ENCODE assay signal across 1 cellular context in the genomic region with DNA sequence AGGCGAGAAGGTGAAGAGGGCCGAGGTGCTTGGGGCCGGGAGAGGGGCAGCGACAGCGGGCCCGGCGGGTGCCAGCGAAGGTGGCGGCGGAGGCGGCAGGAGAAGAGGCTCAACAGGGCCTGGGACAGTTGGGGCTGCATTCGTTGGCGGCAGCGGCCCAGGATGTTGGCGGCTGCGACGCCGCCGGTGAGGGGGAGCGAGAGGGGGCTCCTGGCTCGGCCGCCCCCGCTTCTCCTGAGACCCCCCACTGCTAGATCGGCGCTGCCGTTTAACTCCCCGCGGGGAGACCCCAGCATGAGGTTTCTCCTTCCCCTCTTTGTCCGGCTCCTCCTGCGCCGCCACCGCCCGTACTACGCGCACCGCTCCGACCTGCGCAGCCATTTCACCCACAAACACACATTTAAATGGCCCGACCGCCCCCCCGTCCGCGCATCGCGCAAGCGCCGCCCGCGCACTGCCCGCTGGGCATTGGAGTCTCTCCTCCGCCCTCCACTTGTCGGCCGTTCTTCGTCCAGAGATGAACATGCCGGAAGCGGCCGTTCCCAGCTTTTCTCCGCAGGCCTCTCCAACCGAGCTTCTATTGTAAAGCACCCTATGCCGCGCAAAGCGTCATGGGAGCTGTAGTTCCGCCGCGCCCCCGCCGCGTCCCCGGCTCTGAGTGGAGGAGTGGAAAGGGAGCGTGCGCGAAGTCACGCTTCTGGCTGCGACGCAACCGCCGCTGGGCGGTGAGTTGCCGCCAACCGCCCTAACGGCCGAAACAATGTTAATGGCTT.
A peak's percentile ranks its signal among the peaks of the same experiment; 100 is the strongest.
TF ChIP-seq lines count a peak whose summit lies in the region.

RSBN1 (minus strand) TSS at position 589 of the 773 bp plus-strand sequence; CDS start at position 525, 64 bp downstream.

TF ChIP-seq in K562, 482 proteins besides CTCF, POLR2A, EP300 and RAD21 (continued from another document and continues in another):
- TF ChIP-seq BCLAF1 (IDR thresholded peaks at IDR 0.05; ENCODE audit: borderline replicate concordance in 1 of 2, control insufficient read depth in 1 of 2, low read depth in 2 of 2, low read length in 1 of 2) (peak in 1 of 2 experiments; percentile 96; a peak in 2 of 4 replicates), CHAMP1 (IDR thresholded peaks at IDR 0.05) (peak; percentile 98), CHD4 (IDR thresholded peaks at IDR 0.05; ENCODE audit: insufficient read depth, insufficient replicate concordance, low read depth, low read length, poor library complexity, severe bottlenecking) (no peak), ZNF830 (CRISPR knock-in tag; IDR thresholded peaks at IDR 0.05) (peak; percentile 89; the same call in 1 of the 2 replicates), SP1 (CRISPR knock-in tag; IDR thresholded peaks at IDR 0.05) (peak; percentile 7; the same call in 1 of the 2 replicates), ZNF217 (CRISPR knock-in tag; IDR thresholded peaks at IDR 0.05) (no peak), FOXP1 (CRISPR knock-in tag; IDR thresholded peaks at IDR 0.05) (peak; percentile 79), BRD4 (IDR thresholded peaks at IDR 0.05) (no peak), FOXJ2 (tag; IDR thresholded peaks at IDR 0.05) (peak; percentile 72; the same call in 1 of the 2 replicates), TARDBP (IDR thresholded peaks at IDR 0.05) (peak; percentile 29; the same call in 1 of the 2 replicates), HLTF (IDR thresholded peaks at IDR 0.05) (no peak), HEY1 (CRISPR knock-in tag; IDR thresholded peaks at IDR 0.05; ENCODE audit: borderline replicate concordance) (peak; percentile 55; the same call in 1 of the 2 replicates), ELF1 (tag; IDR thresholded peaks at IDR 0.05) (peak; percentile 98), ZNF140 (CRISPR knock-in tag; IDR thresholded peaks at IDR 0.05) (no peak), CREBBP (IDR thresholded peaks at IDR 0.05; ENCODE audit: low read depth, low read length) (no peak), SMARCB1 (IDR thresholded peaks at IDR 0.05; ENCODE audit: insufficient read length, low read depth) (no peak), XRCC5 (IDR thresholded peaks at IDR 0.05; ENCODE audit: low read depth, low read length) (peak; percentile 81; the same call in 1 of the 2 replicates), ZNF584 (CRISPR knock-in tag; IDR thresholded peaks at IDR 0.05; ENCODE audit: low read depth) (0 out of 2 replicates have a peak, but pooled peaks have one; percentile 64), SMAD4 (CRISPR knock-in tag; conservative IDR thresholded peaks at IDR 0.05) (0 out of 2 replicates have a peak, but pooled peaks have one; percentile 76), HMG20B (CRISPR knock-in tag; IDR thresholded peaks at IDR 0.05) (no peak), ZNF785 (CRISPR knock-in tag; IDR thresholded peaks at IDR 0.05) (no peak), HNRNPLL (IDR thresholded peaks at IDR 0.05; ENCODE audit: low read depth, low read length, poor library complexity, severe bottlenecking) (peak; percentile 95), MBD2 (IDR thresholded peaks at IDR 0.05; ENCODE audit: borderline replicate concordance, low read depth) (peak; percentile 92; the same call in 1 of the 2 replicates), KAT8 (IDR thresholded peaks at IDR 0.05; ENCODE audit: low read depth) (no peak), ZNF696 (CRISPR knock-in tag; conservative IDR thresholded peaks at IDR 0.05) (no peak), GTF2E2 (tag; IDR thresholded peaks at IDR 0.05) (peak; percentile 89), ZNF121 (CRISPR knock-in tag; conservative IDR thresholded peaks at IDR 0.05) (peak; percentile 36; the same call in 1 of the 2 replicates), ZNF431 (CRISPR knock-in tag; IDR thresholded peaks at IDR 0.05) (no peak), ZKSCAN1 (IDR thresholded peaks at IDR 0.05; ENCODE audit: low read depth, low read length) (peak; percentile 78), ZNF644 (tag; IDR thresholded peaks at IDR 0.05; ENCODE audit: low read depth) (peak; percentile 82; the same call in 1 of the 2 replicates), MCM7 (IDR thresholded peaks at IDR 0.05) (no peak), CBX1 (IDR thresholded peaks at IDR 0.05; ENCODE audit: low read depth) (peak; percentile 82; the same call in 1 of the 2 replicates), HDAC1 (IDR thresholded peaks at IDR 0.05) (peak in 1 of 2 experiments; percentile 74; a peak in 2 of 4 replicates), KDM2B (CRISPR knock-in tag; IDR thresholded peaks at IDR 0.05) (no peak), PHTF2 (CRISPR knock-in tag; IDR thresholded peaks at IDR 0.05) (0 out of 2 replicates have a peak, but pooled peaks have one; percentile 36), ZFPM2 (CRISPR knock-in tag; IDR thresholded peaks at IDR 0.05) (0 out of 2 replicates have a peak, but pooled peaks have one; percentile 8), ELK3 (CRISPR knock-in tag; IDR thresholded peaks at IDR 0.05) (no peak), L3MBTL2 (IDR thresholded peaks at IDR 0.05) (peak; percentile 98), ZNF76 (CRISPR knock-in tag; IDR thresholded peaks at IDR 0.05; ENCODE audit: borderline replicate concordance) (no peak), HIVEP1 (CRISPR knock-in tag; IDR thresholded peaks at IDR 0.05) (no peak), NCOA6 (IDR thresholded peaks at IDR 0.05) (peak; percentile 56; the same call in 1 of the 2 replicates), CEBPB (tag; IDR thresholded peaks at IDR 0.05) (no peak)
- TF ChIP-seq, protein P1, sequence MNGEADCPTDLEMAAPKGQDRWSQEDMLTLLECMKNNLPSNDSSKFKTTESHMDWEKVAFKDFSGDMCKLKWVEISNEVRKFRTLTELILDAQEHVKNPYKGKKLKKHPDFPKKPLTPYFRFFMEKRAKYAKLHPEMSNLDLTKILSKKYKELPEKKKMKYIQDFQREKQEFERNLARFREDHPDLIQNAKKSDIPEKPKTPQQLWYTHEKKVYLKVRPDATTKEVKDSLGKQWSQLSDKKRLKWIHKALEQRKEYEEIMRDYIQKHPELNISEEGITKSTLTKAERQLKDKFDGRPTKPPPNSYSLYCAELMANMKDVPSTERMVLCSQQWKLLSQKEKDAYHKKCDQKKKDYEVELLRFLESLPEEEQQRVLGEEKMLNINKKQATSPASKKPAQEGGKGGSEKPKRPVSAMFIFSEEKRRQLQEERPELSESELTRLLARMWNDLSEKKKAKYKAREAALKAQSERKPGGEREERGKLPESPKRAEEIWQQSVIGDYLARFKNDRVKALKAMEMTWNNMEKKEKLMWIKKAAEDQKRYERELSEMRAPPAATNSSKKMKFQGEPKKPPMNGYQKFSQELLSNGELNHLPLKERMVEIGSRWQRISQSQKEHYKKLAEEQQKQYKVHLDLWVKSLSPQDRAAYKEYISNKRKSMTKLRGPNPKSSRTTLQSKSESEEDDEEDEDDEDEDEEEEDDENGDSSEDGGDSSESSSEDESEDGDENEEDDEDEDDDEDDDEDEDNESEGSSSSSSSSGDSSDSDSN (IDR thresholded peaks at IDR 0.05; ENCODE audit: borderline replicate concordance in 1 of 2, low read depth in 2 of 2, low read length in 2 of 2): peak; percentile 64 to 95
- TF ChIP-seq, protein P2, sequence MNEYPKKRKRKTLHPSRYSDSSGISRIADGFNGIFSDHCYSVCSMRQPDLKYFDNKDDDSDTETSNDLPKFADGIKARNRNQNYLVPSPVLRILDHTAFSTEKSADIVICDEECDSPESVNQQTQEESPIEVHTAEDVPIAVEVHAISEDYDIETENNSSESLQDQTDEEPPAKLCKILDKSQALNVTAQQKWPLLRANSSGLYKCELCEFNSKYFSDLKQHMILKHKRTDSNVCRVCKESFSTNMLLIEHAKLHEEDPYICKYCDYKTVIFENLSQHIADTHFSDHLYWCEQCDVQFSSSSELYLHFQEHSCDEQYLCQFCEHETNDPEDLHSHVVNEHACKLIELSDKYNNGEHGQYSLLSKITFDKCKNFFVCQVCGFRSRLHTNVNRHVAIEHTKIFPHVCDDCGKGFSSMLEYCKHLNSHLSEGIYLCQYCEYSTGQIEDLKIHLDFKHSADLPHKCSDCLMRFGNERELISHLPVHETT (CRISPR knock-in tag; conservative IDR thresholded peaks at IDR 0.05 in 1 of 2, IDR thresholded peaks at IDR 0.05 in 1 of 2): peak in 1 of 2 experiments; percentile 92; a peak in 2 of 4 replicates
